Comparison of ENCODE assay signal across 26 cellular contexts in genomic region chr11:120318906-120319305, GRCh38. TPM values are rescaled to one million over a fixed set of nuclear protein-coding genes. Genes with fewer than 3 reads are reported as not detected.
"Had no signal": no experiment of that assay in that cellular context is flagged by ENCODE, and none has a peak within 500 bp of the region (broad histone marks: within the 10 kb centered on the region; RNA-seq: fewer than 3 reads in every experiment).

No MANE protein-coding gene starts in this region.

- ATAC-seq: heart right ventricle; left cardiac atrium; left lung; naive thymus-derived CD4-positive, alpha-beta T cell; sciatic nerve; stimulated activated effector memory CD8-positive, alpha-beta T cell treated with anti-CD3 and anti-CD28 coated beads, Interleukin-12 subunit alpha, Interleukin-12 subunit beta, amount 100 ng/mL, for 72 hours had no signal

- H3K4me1 Mint-ChIP-seq: naive thymus-derived CD4-positive, alpha-beta T cell; stimulated activated effector memory CD8-positive, alpha-beta T cell treated with anti-CD3 and anti-CD28 coated beads, Interleukin-12 subunit alpha, Interleukin-12 subunit beta, amount 100 ng/mL, for 72 hours had no signal

- H3K27ac Mint-ChIP-seq: dendritic cell treated with granulocyte-macrophage colony-stimulating factor and Interleukin-4, amounts not matched to agents 40 ng/mL and 50 ng/mL, for 4 days; naive thymus-derived CD4-positive, alpha-beta T cell; nephron progenitor cell; stimulated activated effector memory CD8-positive, alpha-beta T cell treated with anti-CD3 and anti-CD28 coated beads, Interleukin-12 subunit alpha, Interleukin-12 subunit beta, amount 100 ng/mL, for 72 hours had no signal

- H3K36me3 ChIP-seq: colonic mucosa, esophagus squamous epithelium, heart right ventricle, left lung, prostate gland, right atrium auricular region, stomach, thyroid gland had no signal

- H3K9me3 Mint-ChIP-seq: dendritic cell treated with granulocyte-macrophage colony-stimulating factor and Interleukin-4, amounts not matched to agents 40 ng/mL and 50 ng/mL, for 4 days; naive thymus-derived CD4-positive, alpha-beta T cell; nephron progenitor cell; stimulated activated effector memory CD8-positive, alpha-beta T cell treated with anti-CD3 and anti-CD28 coated beads, Interleukin-12 subunit alpha, Interleukin-12 subunit beta, amount 100 ng/mL, for 72 hours had no signal

- H3K27ac ChIP-seq: colonic mucosa, left lung, prostate gland, stomach had no signal

- H3K36me3 Mint-ChIP-seq: naive thymus-derived CD4-positive, alpha-beta T cell; stimulated activated effector memory CD8-positive, alpha-beta T cell treated with anti-CD3 and anti-CD28 coated beads, Interleukin-12 subunit alpha, Interleukin-12 subunit beta, amount 100 ng/mL, for 72 hours had no signal

- H3K9me3 ChIP-seq: colonic mucosa, esophagus squamous epithelium, heart right ventricle, left lung, prostate gland, right atrium auricular region, stomach, thyroid gland had no signal

- H3K4me3 ChIP-seq: colonic mucosa, esophagus squamous epithelium, heart right ventricle, left lung, prostate gland, right atrium auricular region, smooth muscle cell, stomach, thyroid gland had no signal

- H3K4me2 ChIP-seq: smooth muscle cell had no signal

- H3K27me3 ChIP-seq: colonic mucosa, esophagus squamous epithelium, right atrium auricular region, stomach, thyroid gland had no signal

- H3K4me1 ChIP-seq: colonic mucosa had no signal

- H3K4me3 Mint-ChIP-seq: dendritic cell treated with granulocyte-macrophage colony-stimulating factor and Interleukin-4, amounts not matched to agents 40 ng/mL and 50 ng/mL, for 4 days; naive thymus-derived CD4-positive, alpha-beta T cell; nephron progenitor cell; stimulated activated effector memory CD8-positive, alpha-beta T cell treated with anti-CD3 and anti-CD28 coated beads, Interleukin-12 subunit alpha, Interleukin-12 subunit beta, amount 100 ng/mL, for 72 hours had no signal

- DNase-seq: colonic mucosa; effector CD8-positive, alpha-beta T cell; esophagus squamous epithelium; foreskin melanocyte; glutamatergic neuron; heart right ventricle; hippocampal formation; left cardiac atrium; left lung; mesenchymal stem cell; midbrain; naive thymus-derived CD4-positive, alpha-beta T cell; nephron progenitor cell; nucleus accumbens; stimulated activated CD4-positive, alpha-beta T cell treated with anti-CD3 and anti-CD28 coated beads, Interleukin-2, amount 100 ng/mL, for 24 hours; stimulated activated CD4-positive, alpha-beta T cell treated with anti-CD3 and anti-CD28 coated beads, Interleukin-4, amount 100 ng/mL, for 24 hours; stimulated activated naive CD4-positive, alpha-beta T cell treated with Interleukin-2 at 50 U/mL for 16 hours; stomach; thyroid gland; trophoblast cell had no signal

RNA-seq across cellular contexts. Expression of gene TLCD5, which starts 6.2 kb away (rescaled TPM):
- polyA plus RNA-seq: naive thymus-derived CD4-positive, alpha-beta T cell had no signal
